In the genomic region with DNA sequence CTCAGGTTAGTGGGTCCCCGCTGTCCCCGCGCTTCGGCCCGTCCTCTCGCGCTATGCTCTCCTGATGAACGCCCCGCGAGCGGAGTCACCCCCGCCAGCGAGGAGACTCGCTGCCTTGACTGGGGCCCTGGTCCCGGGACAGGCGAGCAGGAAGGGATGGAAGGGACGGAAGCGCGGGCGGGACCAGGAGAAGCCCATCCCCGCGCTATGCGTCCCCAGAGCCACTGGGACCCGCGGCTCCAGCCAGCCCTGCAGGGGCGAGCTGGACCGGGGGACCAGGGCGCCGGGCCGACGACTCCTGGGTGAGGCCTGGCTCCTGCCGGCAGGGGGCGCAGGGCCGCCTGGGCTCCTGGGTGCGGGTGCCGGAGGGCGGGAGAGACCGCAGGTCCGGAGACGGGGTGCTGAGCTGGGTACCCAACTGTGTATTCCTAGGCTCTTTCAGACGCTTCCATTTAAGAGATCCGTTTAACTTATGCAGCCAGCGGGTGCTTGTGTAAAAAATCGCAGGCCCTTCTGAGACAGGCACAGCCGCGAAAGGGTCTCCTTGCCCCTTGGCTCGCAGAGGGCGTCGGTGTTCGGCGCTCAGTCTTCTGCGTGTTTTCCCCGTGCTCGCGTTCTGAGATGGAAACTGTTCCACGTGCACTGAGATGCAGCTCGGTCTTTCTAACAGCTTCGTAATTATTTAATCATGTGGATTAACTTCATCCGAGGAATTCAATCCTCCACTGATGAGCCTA, we compare ENCODE assay signal across 1 cellular context.
A peak's percentile ranks its signal among the peaks of the same experiment; 100 is the strongest.
TF ChIP-seq lines count a peak whose summit lies in the region.

No MANE protein-coding gene starts in this region.

TF ChIP-seq in HepG2, 621 proteins besides CTCF, POLR2A, EP300 and RAD21 (continued from another document and continues in another):
- TF ChIP-seq, protein P1, sequence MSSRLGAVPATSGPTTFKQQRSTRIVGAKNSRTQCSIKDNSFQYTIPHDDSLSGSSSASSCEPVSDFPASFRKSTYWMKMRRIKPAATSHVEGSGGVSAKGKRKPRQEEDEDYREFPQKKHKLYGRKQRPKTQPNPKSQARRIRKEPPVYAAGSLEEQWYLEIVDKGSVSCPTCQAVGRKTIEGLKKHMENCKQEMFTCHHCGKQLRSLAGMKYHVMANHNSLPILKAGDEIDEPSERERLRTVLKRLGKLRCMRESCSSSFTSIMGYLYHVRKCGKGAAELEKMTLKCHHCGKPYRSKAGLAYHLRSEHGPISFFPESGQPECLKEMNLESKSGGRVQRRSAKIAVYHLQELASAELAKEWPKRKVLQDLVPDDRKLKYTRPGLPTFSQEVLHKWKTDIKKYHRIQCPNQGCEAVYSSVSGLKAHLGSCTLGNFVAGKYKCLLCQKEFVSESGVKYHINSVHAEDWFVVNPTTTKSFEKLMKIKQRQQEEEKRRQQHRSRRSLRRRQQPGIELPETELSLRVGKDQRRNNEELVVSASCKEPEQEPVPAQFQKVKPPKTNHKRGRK (CRISPR knock-in tag; IDR thresholded peaks at IDR 0.05) = no peak
- TF ChIP-seq RNF2 (conservative IDR thresholded peaks at IDR 0.05; ENCODE audit: low read depth) (0 out of 2 replicates have a peak, but pooled peaks have one; percentile 31), REXO4 (CRISPR knock-in tag; IDR thresholded peaks at IDR 0.05; ENCODE audit: borderline replicate concordance) (no peak), ZNF709 (CRISPR knock-in tag; IDR thresholded peaks at IDR 0.05) (no peak), EZH2 (conservative IDR thresholded peaks at IDR 0.05; ENCODE audit: low read depth, low read length) (no peak), AGO2 (optimal IDR thresholded peaks at IDR 0.05; ENCODE audit: low read depth, low read length) (peak; percentile 76), ZNF407 (CRISPR knock-in tag; IDR thresholded peaks at IDR 0.05; ENCODE audit: not compliant biosample characterization) (no peak), ZUFSP (CRISPR knock-in tag; IDR thresholded peaks at IDR 0.05; ENCODE audit: borderline replicate concordance) (no peak), DMTF1 (CRISPR knock-in tag; IDR thresholded peaks at IDR 0.05) (no peak), ZC3H4 (CRISPR knock-in tag; IDR thresholded peaks at IDR 0.05; ENCODE audit: borderline replicate concordance) (no peak), PTBP1 (IDR thresholded peaks at IDR 0.05; ENCODE audit: low read depth, low read length, poor library complexity, severe bottlenecking) (no peak), RBM39 (IDR thresholded peaks at IDR 0.05; ENCODE audit: low read depth, low read length, poor library complexity, severe bottlenecking) (no peak), GPN1 (CRISPR knock-in tag; IDR thresholded peaks at IDR 0.05; ENCODE audit: borderline replicate concordance) (no peak), PITX1 (CRISPR knock-in tag; IDR thresholded peaks at IDR 0.05) (no peak), RCOR2 (CRISPR knock-in tag; IDR thresholded peaks at IDR 0.05) (no peak), RNF219 (CRISPR knock-in tag; IDR thresholded peaks at IDR 0.05) (no peak), NFKB2 (CRISPR knock-in tag; IDR thresholded peaks at IDR 0.05; ENCODE audit: borderline replicate concordance) (peak; percentile 40; the same call in 1 of the 2 replicates), ZMYM2 (CRISPR knock-in tag; IDR thresholded peaks at IDR 0.05) (no peak), MTA1 (CRISPR knock-in tag; IDR thresholded peaks at IDR 0.05; ENCODE audit: borderline replicate concordance) (peak; percentile 73; the same call in 1 of the 2 replicates), ZSCAN9 (CRISPR knock-in tag; IDR thresholded peaks at IDR 0.05; ENCODE audit: borderline replicate concordance) (no peak), ISL2 (CRISPR knock-in tag; IDR thresholded peaks at IDR 0.05) (0 out of 2 replicates have a peak, but pooled peaks have one; percentile 22), MED1 (CRISPR knock-in tag; IDR thresholded peaks at IDR 0.05) (no peak), ZNF616 (CRISPR knock-in tag; IDR thresholded peaks at IDR 0.05; ENCODE audit: low read depth) (no peak), ZNF558 (CRISPR knock-in tag; IDR thresholded peaks at IDR 0.05; ENCODE audit: borderline replicate concordance) (no peak), CSRNP1 (CRISPR knock-in tag; IDR thresholded peaks at IDR 0.05) (no peak), HMG20B (CRISPR knock-in tag; conservative IDR thresholded peaks at IDR 0.05) (no peak), TAF15 (IDR thresholded peaks at IDR 0.05; ENCODE audit: low read depth, low read length, poor library complexity, severe bottlenecking) (no peak), PHF8 (CRISPR knock-in tag; IDR thresholded peaks at IDR 0.05) (0 out of 2 replicates have a peak, but pooled peaks have one; percentile 30), ZNF7 (CRISPR knock-in tag; IDR thresholded peaks at IDR 0.05) (no peak)
- TF ChIP-seq, protein P2, sequence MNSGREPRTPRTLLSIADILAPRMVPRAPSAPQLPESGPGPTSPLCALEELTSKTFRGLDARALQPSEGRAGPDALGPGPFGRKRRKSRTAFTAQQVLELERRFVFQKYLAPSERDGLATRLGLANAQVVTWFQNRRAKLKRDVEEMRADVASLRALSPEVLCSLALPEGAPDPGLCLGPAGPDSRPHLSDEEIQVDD (CRISPR knock-in tag; IDR thresholded peaks at IDR 0.05; ENCODE audit: borderline replicate concordance) = no peak
- TF ChIP-seq, protein P3, sequence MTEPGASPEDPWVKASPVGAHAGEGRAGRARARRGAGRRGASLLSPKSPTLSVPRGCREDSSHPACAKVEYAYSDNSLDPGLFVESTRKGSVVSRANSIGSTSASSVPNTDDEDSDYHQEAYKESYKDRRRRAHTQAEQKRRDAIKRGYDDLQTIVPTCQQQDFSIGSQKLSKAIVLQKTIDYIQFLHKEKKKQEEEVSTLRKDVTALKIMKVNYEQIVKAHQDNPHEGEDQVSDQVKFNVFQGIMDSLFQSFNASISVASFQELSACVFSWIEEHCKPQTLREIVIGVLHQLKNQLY (CRISPR knock-in tag; IDR thresholded peaks at IDR 0.05) = no peak
